In the genomic region with DNA sequence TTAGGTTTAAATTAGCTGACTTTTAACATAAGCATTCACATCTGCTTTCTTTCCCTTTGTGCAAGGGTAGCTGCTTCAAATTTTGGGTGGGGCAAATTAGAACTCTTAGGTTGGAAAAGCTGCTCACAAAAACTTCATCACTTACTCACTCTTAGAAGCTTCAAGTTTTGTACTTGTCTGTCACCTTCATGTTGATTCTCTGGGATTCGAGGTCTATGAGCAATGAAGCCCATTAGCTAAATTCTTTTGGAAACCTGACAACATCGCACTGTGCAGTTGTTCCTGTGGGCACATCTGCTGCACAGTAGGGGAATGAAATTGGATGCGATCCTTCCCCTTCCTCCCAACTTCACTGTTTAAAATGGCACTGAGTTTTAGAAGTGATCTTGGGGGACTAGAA, we compare ENCODE assay signal across 14 cellular contexts.
"Had no signal": no experiment of that assay in that cellular context is flagged by ENCODE, and none has a peak within 500 bp of the region (broad histone marks: within the 10 kb centered on the region; RNA-seq: fewer than 3 reads in every experiment).

No MANE protein-coding gene starts in this region.

- DNase-seq: activated B cell treated with CpG ODN at 0.5 μM for 24 hours; activated CD4-positive, alpha-beta T cell treated with anti-CD3 and anti-CD28 coated beads for 48 hours; activated naive CD8-positive, alpha-beta T cell treated with anti-CD3 and anti-CD28 coated beads, Interleukin-2, amount 10 ng/mL, durations not matched to agents 7 days and 5 days; anterior cingulate cortex; dermis blood vessel endothelial cell; hippocampal formation; left lung; mammary epithelial cell; naive thymus-derived CD4-positive, alpha-beta T cell; small intestine; stimulated activated CD4-positive, alpha-beta T cell treated with anti-CD3 and anti-CD28 coated beads, Interleukin-4, amount 100 ng/mL, for 4 hours; stimulated activated CD8-positive, alpha-beta memory T cell treated with anti-CD3 and anti-CD28 coated beads, Interleukin-4, amount 100 ng/mL, for 48 hours; stimulated activated naive CD4-positive, alpha-beta T cell treated with Interleukin-2 at 50 U/mL for 16 hours; transverse colon had no signal

- H3K4me3 ChIP-seq: left lung, transverse colon had no signal
